In genomic region chr10:34815174-34816066, GRCh38 we compare ENCODE assay signal across 8 cellular contexts. TPM values are rescaled to one million over a fixed set of nuclear protein-coding genes. Genes with fewer than 3 reads are reported as not detected.
DNase-seq lines count a peak whose midpoint lies in the region; ATAC-seq, FAIRE-seq and TF ChIP-seq lines count a peak whose summit lies in the region.

Gene PARD3 (minus strand): TSS chr10:34815296. CDS start chr10:34814995, 301 bp downstream.

- peak within 1 kb of the TSS; percentile 44 for H3K4me3 Mint-ChIP-seq in stimulated activated effector memory CD8-positive, alpha-beta T cell treated with anti-CD3 and anti-CD28 coated beads, Interleukin-12 subunit alpha, Interleukin-12 subunit beta, amount 100 ng/mL, for 72 hours

- H3K9me3 Mint-ChIP-seq in stimulated activated effector memory CD8-positive, alpha-beta T cell treated with anti-CD3 and anti-CD28 coated beads, Interleukin-12 subunit alpha, Interleukin-12 subunit beta, amount 100 ng/mL, for 72 hours, result no peaks in the 10 kb centered on the region

- H3K27ac Mint-ChIP-seq in stimulated activated effector memory CD8-positive, alpha-beta T cell treated with anti-CD3 and anti-CD28 coated beads, Interleukin-12 subunit alpha, Interleukin-12 subunit beta, amount 100 ng/mL, for 72 hours, result no peak within 1 kb of the TSS

- no peak for FAIRE-seq in keratinocyte (lab: Jason Lieb, UNC)

- H3K27me3 ChIP-seq in keratinocyte (ENCODE audit: control insufficient read depth, extremely low read depth, insufficient read depth, low read length), result no peaks in the 10 kb centered on the region

- peak within 1 kb of the TSS; percentile 72 for H3K27ac ChIP-seq in keratinocyte (ENCODE audit: control insufficient read depth, insufficient read depth, low read length)

- peaks cover 39% of the 10 kb centered on the region for H3K79me2 ChIP-seq in keratinocyte (ENCODE audit: control insufficient read depth, insufficient read depth, low read length)

- dilution Hi-C loops in keratinocyte (cut with MboI; ENCODE audit: extremely low pct_ligation_motif_present, low sequenced_read_pairs), result no loop called here

- ATAC-seq in HG02943 (IDR thresholded peaks at IDR 0.05; ENCODE audit: low read depth, unreplicated experiment) (peak; percentile 52), GM21529 (IDR thresholded peaks at IDR 0.05; ENCODE audit: unreplicated experiment) (no peak)
- no peak for ATAC-seq in stimulated activated effector memory CD8-positive, alpha-beta T cell treated with anti-CD3 and anti-CD28 coated beads, Interleukin-12 subunit alpha, Interleukin-12 subunit beta, amount 100 ng/mL, for 72 hours

- no peaks in the 10 kb centered on the region for H3K9me1 ChIP-seq in keratinocyte (ENCODE audit: control insufficient read depth, extremely low read depth, insufficient read depth, low read length)

- H3K9ac ChIP-seq in keratinocyte (ENCODE audit: control insufficient read depth, extremely low read depth, insufficient read depth, low read length), result peak within 1 kb of the TSS; percentile 87

- peak within 1 kb of the TSS; percentile 97 for H3K4me2 ChIP-seq in keratinocyte (ENCODE audit: control insufficient read depth, extremely low read depth, insufficient read depth, low read depth, low read length)

- no peaks in the 10 kb centered on the region for H3K4me1 Mint-ChIP-seq in stimulated activated effector memory CD8-positive, alpha-beta T cell treated with anti-CD3 and anti-CD28 coated beads, Interleukin-12 subunit alpha, Interleukin-12 subunit beta, amount 100 ng/mL, for 72 hours

- TF ChIP-seq CTCF in keratinocyte (optimal IDR thresholded peaks at IDR 0.05 in 1 of 3, IDR thresholded peaks at IDR 0.05 in 1 of 3, conservative IDR thresholded peaks at IDR 0.05 in 1 of 3; ENCODE audit: extremely low read depth in 1 of 3, insufficient read depth in 2 of 3, low read length in 3 of 3), result no peak

- H3K4me3 ChIP-seq in keratinocyte (ENCODE audit: control insufficient read depth in 2 of 3, extremely low read depth in 1 of 3, insufficient read depth in 2 of 3, low read depth in 1 of 3, low read length in 3 of 3), result peak within 1 kb of the TSS; percentile 74 to 85 (median 77)

- peak; percentile 27 for DNase-seq in activated CD4-positive, alpha-beta T cell treated with anti-CD3 and anti-CD28 coated beads for 48 hours
- no peak for DNase-seq in activated CD4-positive, alpha-beta T cell treated with anti-CD3 and anti-CD28 coated beads for 1 hour
- peak; percentile 19 for DNase-seq in OCI-M1 (lab: John Stamatoyannopoulos, UW)
- DNase-seq in cerebellar cortex (ENCODE audit: low spot score), result peak; percentile 25
- DNase-seq in keratinocyte (ENCODE audit: low read depth, low spot score), result no peak
- no peak for DNase-seq in stimulated activated effector memory CD8-positive, alpha-beta T cell treated with anti-CD3 and anti-CD28 coated beads, Interleukin-12 subunit alpha, Interleukin-12 subunit beta, amount 100 ng/mL, for 72 hours (ENCODE audit: low spot score in 2 of 2)

- H3K36me3 Mint-ChIP-seq in stimulated activated effector memory CD8-positive, alpha-beta T cell treated with anti-CD3 and anti-CD28 coated beads, Interleukin-12 subunit alpha, Interleukin-12 subunit beta, amount 100 ng/mL, for 72 hours, result no peaks in the 10 kb centered on the region

- H3K4me1 ChIP-seq in keratinocyte (ENCODE audit: control insufficient read depth, extremely low read depth, insufficient read depth, low read length), result peaks cover 20% of the 10 kb centered on the region

- no peaks in the 10 kb centered on the region for H4K20me1 ChIP-seq in keratinocyte (ENCODE audit: control insufficient read depth, extremely low read depth, insufficient read depth, low read length)

- H3K9me3 ChIP-seq in keratinocyte (ENCODE audit: control insufficient read depth, low read depth, low read length), result no peaks in the 10 kb centered on the region

- H3K36me3 ChIP-seq in keratinocyte (ENCODE audit: control insufficient read depth in 2 of 2, extremely low read depth in 1 of 2, insufficient read depth in 2 of 2, low read length in 2 of 2), result no peaks in the 10 kb centered on the region

- peak within 1 kb of the TSS; percentile 37 for H2AFZ ChIP-seq in keratinocyte (ENCODE audit: control insufficient read depth, low read length)

RNA-seq across cellular contexts. Expression of gene PARD3, which starts in this region (rescaled TPM):
- 34.0 to 58.0 TPM (median 46.4 TPM) in 3 replicates for polyA plus RNA-seq in keratinocyte
- polyA plus RNA-seq in keratinocyte (2011; ENCODE audit: low read depth), result 76.3 TPM
- polyA plus RNA-seq in keratinocyte (2011; cell fraction: cytosol; rRNA removed), result 34.9 and 48.6 TPM in 2 replicates
- 37.7 and 42.4 TPM in 2 replicates for polyA plus RNA-seq in keratinocyte (2011; cell fraction: nucleus; rRNA removed)
- 32.6 and 38.9 TPM in 2 replicates for polyA plus RNA-seq in keratinocyte (2012; ENCODE audit: low replicate concordance)
- 35.6 to 90.2 TPM (median 58.4 TPM) in 3 replicates for polyA minus RNA-seq in keratinocyte
- polyA minus RNA-seq in keratinocyte (2011; cell fraction: cytosol; rRNA and poly(A)+ RNA removed), result 48.2 TPM
- 41.0 and 75.0 TPM in 2 replicates for polyA minus RNA-seq in keratinocyte (2011; cell fraction: nucleus; rRNA and poly(A)+ RNA removed)

Comparison
In these comparisons a context has a peak if more than half of its experiments do, and no peak if none do; other contexts are left out.
1. DNase-seq: peak in activated CD4-positive, alpha-beta T cell treated with anti-CD3 and anti-CD28 coated beads for 48 hours (single experiment), OCI-M1 (single experiment) and cerebellar cortex (single experiment); none in activated CD4-positive, alpha-beta T cell treated with anti-CD3 and anti-CD28 coated beads for 1 hour (single experiment), keratinocyte (single experiment) and stimulated activated effector memory CD8-positive, alpha-beta T cell treated with anti-CD3 and anti-CD28 coated beads, Interleukin-12 subunit alpha, Interleukin-12 subunit beta, amount 100 ng/mL, for 72 hours (0 of 2).